Comparison of ENCODE assay signal across 24 cellular contexts in the genomic region with DNA sequence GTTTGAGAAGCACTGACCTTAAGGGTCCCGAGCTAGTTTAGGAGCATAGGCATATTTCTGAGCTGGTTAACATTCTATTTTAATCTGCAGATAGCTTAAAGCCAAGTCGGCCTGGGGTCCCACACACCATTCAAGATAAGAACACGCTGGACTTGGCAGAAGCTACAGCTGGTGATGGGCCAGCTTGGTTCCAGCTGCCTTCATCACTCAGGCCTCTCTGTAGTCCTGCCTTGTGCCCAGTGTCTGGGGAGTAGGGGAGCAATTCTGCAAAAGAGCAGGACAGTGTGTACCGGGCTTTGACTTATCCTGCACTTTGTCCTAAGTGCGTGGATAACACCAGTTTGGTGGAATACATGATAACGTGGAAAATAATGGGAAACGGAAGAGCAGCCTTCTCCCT.
A peak's percentile ranks its signal among the peaks of the same experiment; 100 is the strongest.
DNase-seq lines count a peak whose midpoint lies in the region; ATAC-seq and TF ChIP-seq lines count a peak whose summit lies in the region.
"Had no signal": no experiment of that assay in that cellular context is flagged by ENCODE, and none has a peak within 500 bp of the region (broad histone marks: within the 10 kb centered on the region; RNA-seq: fewer than 3 reads in every experiment).

No MANE protein-coding gene starts in this region.

- no peak for TF ChIP-seq EP300 in tibial nerve (IDR thresholded peaks at IDR 0.05)

- intact Hi-C loops in sciatic nerve (cut with DNase I): no loop called here

- peaks cover 0 to 13% (median 0%) of the 10 kb centered on the region in 4 donors for H3K9me3 ChIP-seq in tibial nerve
- H3K9me3 ChIP-seq: esophagus squamous epithelium, pancreas had no signal

- H3K36me3 ChIP-seq in tibial nerve (no peaks in the 10 kb centered on the region), brain microvascular endothelial cell (replicated peaks) (no peaks in the 10 kb centered on the region)
- H3K36me3 ChIP-seq: esophagus squamous epithelium, pancreas, transverse colon had no signal

- DNase-seq in G401 (ENCODE audit: low spot score) (peak; percentile 67), globus pallidus (ENCODE audit: low spot score) (peak; percentile 14), left lobe of liver (ENCODE audit: low spot score) (no peak), sciatic nerve (ENCODE audit: low spot score) (peak; percentile 22), tibial nerve (ENCODE audit: low spot score in 2 of 2) (no peak), brain microvascular endothelial cell (no peak)
- DNase-seq in activated CD4-positive, alpha-beta T cell treated with anti-CD3 and anti-CD28 coated beads for 4 hours: no peak
- DNase-seq: activated gamma-delta T cell treated with Interleukin-2 at 50 U/mL for 16 hours; CD8-positive, alpha-beta memory T cell; cortex of kidney; esophagus squamous epithelium; Kasumi-1; kidney glomerular epithelial cell; natural killer cell; NCI-H2171; NCI-H510A treated with DMSO at 0.1 percent for 48 hours; pancreas; PC-9; stimulated activated naive CD8-positive, alpha-beta T cell treated with anti-CD3 and anti-CD28 coated beads, Interleukin-15, amount 100 ng/mL, for 72 hours; T-cell; transverse colon had no signal

- in situ Hi-C loops in G401 (cut with HindIII; ENCODE audit: low sequenced_read_pairs) (no loop called here), brain microvascular endothelial cell (cut with HindIII; ENCODE audit: low pct_ligation_motif_present, low sequenced_read_pairs) (no loop called here)

- TF ChIP-seq CTCF in tibial nerve (IDR thresholded peaks at IDR 0.05) (no peak), brain microvascular endothelial cell (IDR thresholded peaks at IDR 0.05; ENCODE audit: low read depth, low read length, missing control alignments) (no peak)

- no peak overlapping the region for H3K27ac ChIP-seq in tibial nerve
- no peak overlapping the region for H3K27ac ChIP-seq in brain microvascular endothelial cell
- H3K27ac ChIP-seq: HL-60, pancreas, PC-9, transverse colon had no signal

- H3K27me3 ChIP-seq in tibial nerve: no peaks in the 10 kb centered on the region
- peaks cover 10% of the 10 kb centered on the region for H3K27me3 ChIP-seq in brain microvascular endothelial cell (replicated peaks)
- H3K27me3 ChIP-seq: pancreas, transverse colon had no signal

- peak; percentile 11 for ATAC-seq in left lobe of liver
- ATAC-seq in sciatic nerve: no peak
- no peak for ATAC-seq in GM18873 (IDR thresholded peaks at IDR 0.05; ENCODE audit: low FRiP score, unreplicated experiment)
- ATAC-seq: activated CD4-positive, CD25-positive, alpha-beta regulatory T cell treated with anti-CD3 and anti-CD28 coated beads, Interleukin-2, amount 50 U/mL, for 24 hours; natural killer cell; pancreas; stimulated activated naive CD8-positive, alpha-beta T cell treated with anti-CD3 and anti-CD28 coated beads, Interleukin-15, amount 100 ng/mL, for 72 hours; T-cell had no signal

- H3K4me3 ChIP-seq in tibial nerve (no peak overlapping the region), brain microvascular endothelial cell (ENCODE audit: low read depth, low read length) (no peak overlapping the region)
- H3K4me3 ChIP-seq: esophagus squamous epithelium, pancreas, PC-9, transverse colon had no signal

- H3K4me1 ChIP-seq in tibial nerve: no peaks in the 10 kb centered on the region
- H3K4me1 ChIP-seq: esophagus squamous epithelium, pancreas, transverse colon had no signal

- WGBS in tibial nerve, 2 donors: 77 to 78% methylated on average over 7 of the region's 7 CpGs

- no peak for TF ChIP-seq POLR2A in tibial nerve (IDR thresholded peaks at IDR 0.05)

Comparison
In these comparisons a context has a peak if more than half of its experiments do, and no peak if none do; other contexts are left out.
1. DNase-seq: peak in G401 (single experiment), globus pallidus (single experiment) and sciatic nerve (single experiment); none in left lobe of liver (single experiment), tibial nerve (0 of 2), brain microvascular endothelial cell (single experiment) and activated CD4-positive, alpha-beta T cell treated with anti-CD3 and anti-CD28 coated beads for 4 hours (0 of 2).